In genomic region chr6:126926926-126927325, GRCh38 we compare ENCODE assay signal across 27 cellular contexts.
"Had no signal": no experiment of that assay in that cellular context is flagged by ENCODE, and none has a peak within 500 bp of the region (broad histone marks: within the 10 kb centered on the region; RNA-seq: fewer than 3 reads in every experiment).

No MANE protein-coding gene starts in this region.

- H3K27me3 Mint-ChIP-seq: activated CD4-positive, alpha-beta memory T cell treated with anti-CD3 and anti-CD28 coated beads for 36 hours; activated CD4-positive, alpha-beta T cell treated with anti-CD3 and anti-CD28 coated beads, Interleukin-2, amount 10 ng/mL, durations not matched to agents 24 days and 14 days; activated naive CD4-positive, alpha-beta T cell treated with anti-CD3 and anti-CD28 coated beads, Interleukin-2, amount 50 U/mL, for 24 hours; activated T-cell treated with anti-CD3 and anti-CD28 coated beads, Interleukin-2, amount 50 U/mL, for 24 hours; effector memory CD8-positive, alpha-beta T cell had no signal

- H3K36me3 ChIP-seq: right atrium auricular region, tibial nerve, WERI-Rb-1 had no signal

- H3K27me3 ChIP-seq: body of pancreas, right atrium auricular region, tibial nerve had no signal

- H3K4me3 ChIP-seq: body of pancreas, right atrium auricular region, tibial nerve had no signal

- H3K36me3 Mint-ChIP-seq: activated CD4-positive, alpha-beta memory T cell treated with anti-CD3 and anti-CD28 coated beads for 36 hours; activated naive CD4-positive, alpha-beta T cell treated with anti-CD3 and anti-CD28 coated beads, Interleukin-2, amount 50 U/mL, for 24 hours; mesothelial cell of epicardium; naive thymus-derived CD4-positive, alpha-beta T cell had no signal

- H3K4me1 Mint-ChIP-seq: activated CD4-positive, alpha-beta T cell treated with anti-CD3 and anti-CD28 coated beads, Interleukin-2, amount 10 ng/mL, durations not matched to agents 24 days and 14 days; activated naive CD4-positive, alpha-beta T cell treated with anti-CD3 and anti-CD28 coated beads, Interleukin-2, amount 50 U/mL, for 24 hours; naive thymus-derived CD4-positive, alpha-beta T cell; neural crest cell; T-helper 17 cell had no signal

- DNase-seq: activated CD4-positive, alpha-beta memory T cell treated with anti-CD3 and anti-CD28 coated beads for 36 hours; activated CD4-positive, alpha-beta T cell treated with anti-CD3 and anti-CD28 coated beads, Interleukin-2, amount 10 ng/mL, durations not matched to agents 24 days and 14 days; activated CD4-positive, CD25-positive, alpha-beta regulatory T cell treated with anti-CD3 and anti-CD28 coated beads, Interleukin-2, amount 50 U/mL, for 72 hours; activated CD8-positive, alpha-beta memory T cell treated with anti-CD3 and anti-CD28 coated beads, Interleukin-2, amount 50 U/mL, for 48 hours; activated gamma-delta T cell; activated T-cell treated with anti-CD3 and anti-CD28 coated beads, Interleukin-2, amount 50 U/mL, for 24 hours; anterior cingulate cortex; body of pancreas; caudate nucleus; cortex of kidney; effector memory CD8-positive, alpha-beta T cell; foreskin fibroblast; head of caudate nucleus; hypothalamus; left ventricle myocardium superior; naive thymus-derived CD4-positive, alpha-beta T cell; occipital lobe; stimulated activated CD4-positive, alpha-beta T cell treated with anti-CD3 and anti-CD28 coated beads, Interleukin-2, amount 100 ng/mL, for 48 hours; stimulated activated naive CD4-positive, alpha-beta T cell treated with Interleukin-2 at 50 U/mL for 16 hours; T-helper 17 cell; T1000; WERI-Rb-1 had no signal

- H3K27ac ChIP-seq: body of pancreas, right atrium auricular region, tibial nerve, WERI-Rb-1 had no signal

- ATAC-seq: body of pancreas; effector memory CD8-positive, alpha-beta T cell; left ventricle myocardium superior; naive thymus-derived CD4-positive, alpha-beta T cell; T-helper 17 cell had no signal

- H3K9me3 Mint-ChIP-seq: activated CD4-positive, alpha-beta memory T cell treated with anti-CD3 and anti-CD28 coated beads for 36 hours; activated CD4-positive, alpha-beta T cell treated with anti-CD3 and anti-CD28 coated beads, Interleukin-2, amount 10 ng/mL, durations not matched to agents 24 days and 14 days; activated naive CD4-positive, alpha-beta T cell treated with anti-CD3 and anti-CD28 coated beads, Interleukin-2, amount 50 U/mL, for 24 hours; activated T-cell treated with anti-CD3 and anti-CD28 coated beads, Interleukin-2, amount 50 U/mL, for 24 hours; mesothelial cell of epicardium; naive thymus-derived CD4-positive, alpha-beta T cell; neural crest cell had no signal

- H3K27ac Mint-ChIP-seq: activated CD4-positive, alpha-beta memory T cell treated with anti-CD3 and anti-CD28 coated beads for 36 hours; activated CD4-positive, alpha-beta T cell treated with anti-CD3 and anti-CD28 coated beads, Interleukin-2, amount 10 ng/mL, durations not matched to agents 24 days and 14 days; activated naive CD4-positive, alpha-beta T cell treated with anti-CD3 and anti-CD28 coated beads, Interleukin-2, amount 50 U/mL, for 24 hours; activated T-cell treated with anti-CD3 and anti-CD28 coated beads, Interleukin-2, amount 50 U/mL, for 24 hours; effector memory CD8-positive, alpha-beta T cell; mesothelial cell of epicardium; naive thymus-derived CD4-positive, alpha-beta T cell; T-helper 17 cell had no signal

- H3K9me3 ChIP-seq: body of pancreas, right atrium auricular region, tibial nerve had no signal

- H3K4me1 ChIP-seq: body of pancreas, right atrium auricular region had no signal

- H3K4me3 Mint-ChIP-seq: activated CD4-positive, alpha-beta memory T cell treated with anti-CD3 and anti-CD28 coated beads for 36 hours; activated CD4-positive, alpha-beta T cell treated with anti-CD3 and anti-CD28 coated beads, Interleukin-2, amount 10 ng/mL, durations not matched to agents 24 days and 14 days; activated naive CD4-positive, alpha-beta T cell treated with anti-CD3 and anti-CD28 coated beads, Interleukin-2, amount 50 U/mL, for 24 hours; activated T-cell treated with anti-CD3 and anti-CD28 coated beads, Interleukin-2, amount 50 U/mL, for 24 hours; effector memory CD8-positive, alpha-beta T cell; mesothelial cell of epicardium; naive thymus-derived CD4-positive, alpha-beta T cell; neural crest cell; T-helper 17 cell had no signal
